Comparison of ENCODE assay signal across 8 cellular contexts in genomic region chr2:87456477-87457128, GRCh38.
DNase-seq lines count a peak whose midpoint lies in the region; ATAC-seq and TF ChIP-seq lines count a peak whose summit lies in the region.
"Not testable (repeated sequence)": the region's sequence is repeated elsewhere in the genome, so short reads cannot be mapped to it uniquely, and the experiment has no call there.

No MANE protein-coding gene starts in this region.

- ATAC-seq in GM21529 (IDR thresholded peaks at IDR 0.05; ENCODE audit: unreplicated experiment) (peak; percentile 68), HG03135 (IDR thresholded peaks at IDR 0.05; ENCODE audit: unreplicated experiment) (peak; percentile 78), esophagus mucosa (peak; percentile 14)

- H3K9ac ChIP-seq in subcutaneous abdominal adipose tissue (ENCODE audit: low read length in 5 of 5), result peak overlapping the region in 3 of 5 donors; percentile 58 to 68 (median 60)

- peak overlapping the region; percentile 95 for H3K4me2 ChIP-seq in PC-9

- not testable (repeated sequence) for H3K9me3 ChIP-seq in PC-9 (ENCODE audit: insufficient read depth, low read depth); mesodermal cell (ENCODE audit: control insufficient read depth, low read length); subcutaneous abdominal adipose tissue (ENCODE audit: control insufficient read depth in 5 of 5, low read length in 5 of 5)

- H3K9me2 ChIP-seq in PC-9 (ENCODE audit: insufficient read depth), result not testable (repeated sequence)

- peak overlapping the region; percentile 89 for H3K27ac Mint-ChIP-seq in activated T-helper 1 cell treated with anti-CD3 and anti-CD28 coated beads, Interleukin-12 subunit alpha, Interleukin-12 subunit beta, Interleukin-2, Interleukin-4 antibody, amounts not matched to agents 30 ng/mL and 10 ng/mL and 1 ng/mL, durations not matched to agents 14 hours and 24 hours and 36 hours

- peaks cover 40% of the 10 kb centered on the region for H3K79me2 ChIP-seq in PC-9 (ENCODE audit: low read depth)

- H3K36me3 Mint-ChIP-seq in activated T-helper 1 cell treated with anti-CD3 and anti-CD28 coated beads, Interleukin-12 subunit alpha, Interleukin-12 subunit beta, Interleukin-2, Interleukin-4 antibody, amounts not matched to agents 30 ng/mL and 10 ng/mL and 1 ng/mL, durations not matched to agents 14 hours and 24 hours and 36 hours (ENCODE audit: low read depth), result peaks cover 20% of the 10 kb centered on the region

- not testable (repeated sequence) for H3F3A ChIP-seq in PC-9 (ENCODE audit: insufficient read depth, low read depth)

- H3K27me3 ChIP-seq in PC-9 (ENCODE audit: insufficient read depth, low read depth); subcutaneous abdominal adipose tissue (ENCODE audit: control insufficient read depth in 5 of 5, insufficient read depth in 4 of 5, low read length in 5 of 5): not testable (repeated sequence)

- peak overlapping the region; percentile 89 for H3K4me3 Mint-ChIP-seq in activated T-helper 1 cell treated with anti-CD3 and anti-CD28 coated beads, Interleukin-12 subunit alpha, Interleukin-12 subunit beta, Interleukin-2, Interleukin-4 antibody, amounts not matched to agents 30 ng/mL and 10 ng/mL and 1 ng/mL, durations not matched to agents 14 hours and 24 hours and 36 hours

- intact Hi-C loops in PC-9 (cut with micrococcal nuclease; ENCODE audit: unreplicated experiment); activated T-helper 1 cell treated with anti-CD3 and anti-CD28 coated beads, Interleukin-12 subunit alpha, Interleukin-12 subunit beta, Interleukin-2, Interleukin-4 antibody, amounts not matched to agents 30 ng/mL and 10 ng/mL and 1 ng/mL, durations not matched to agents 14 hours and 24 hours and 36 hours (cut with micrococcal nuclease): not testable (repeated sequence)

- H3K4me3 ChIP-seq in GM12865 (ENCODE audit: low read depth, low read length), result peak overlapping the region; percentile 45
- peak overlapping the region; percentile 90 for H3K4me3 ChIP-seq in PC-9
- H3K4me3 ChIP-seq in mesodermal cell (ENCODE audit: extremely low read depth, insufficient read depth, low read length, poor library complexity, severe bottlenecking), result peak overlapping the region; percentile 35
- H3K4me3 ChIP-seq in subcutaneous abdominal adipose tissue (ENCODE audit: low read depth in 1 of 5, low read length in 5 of 5), result peak overlapping the region; percentile 42 to 83 (median 56)

- not testable (repeated sequence) for H3K9me3 Mint-ChIP-seq in activated T-helper 1 cell treated with anti-CD3 and anti-CD28 coated beads, Interleukin-12 subunit alpha, Interleukin-12 subunit beta, Interleukin-2, Interleukin-4 antibody, amounts not matched to agents 30 ng/mL and 10 ng/mL and 1 ng/mL, durations not matched to agents 14 hours and 24 hours and 36 hours

- peaks cover 26% of the 10 kb centered on the region for H3K4me1 ChIP-seq in PC-9 (replicated peaks; ENCODE audit: insufficient read depth)
- H3K4me1 ChIP-seq in mesodermal cell (ENCODE audit: control insufficient read depth, insufficient read depth, low read length, poor library complexity, severe bottlenecking), result peaks cover 21% of the 10 kb centered on the region
- H3K4me1 ChIP-seq in subcutaneous abdominal adipose tissue (ENCODE audit: control insufficient read depth in 5 of 5, insufficient read depth in 5 of 5, low read length in 5 of 5), result peaks cover 1 to 27% (median 3%) of the 10 kb centered on the region in 5 donors

- H3K4me1 Mint-ChIP-seq in activated T-helper 1 cell treated with anti-CD3 and anti-CD28 coated beads, Interleukin-12 subunit alpha, Interleukin-12 subunit beta, Interleukin-2, Interleukin-4 antibody, amounts not matched to agents 30 ng/mL and 10 ng/mL and 1 ng/mL, durations not matched to agents 14 hours and 24 hours and 36 hours (ENCODE audit: low read depth), result peaks cover 23% of the 10 kb centered on the region

- H4K20me1 ChIP-seq in PC-9 (ENCODE audit: insufficient read depth), result not testable (repeated sequence)

- not testable (repeated sequence) for TF ChIP-seq CTCF in GM12865 (IDR thresholded peaks at IDR 0.05; ENCODE audit: insufficient read depth, low read depth, low read length, missing control alignments); PC-9 (conservative IDR thresholded peaks at IDR 0.05)

- H3K27ac ChIP-seq in PC-9 (peak overlapping the region; percentile 87), mesodermal cell (ENCODE audit: low read depth, low read length, severe bottlenecking) (peak overlapping the region; percentile 76), subcutaneous abdominal adipose tissue (ENCODE audit: low read depth, low read length) (peak overlapping the region; percentile 30)

- TSS peak; percentile 62 for BruUV-seq in PC-9 (replicated peaks; lab: Mats Ljungman, UMichigan)

- H3K27me3 Mint-ChIP-seq in activated T-helper 1 cell treated with anti-CD3 and anti-CD28 coated beads, Interleukin-12 subunit alpha, Interleukin-12 subunit beta, Interleukin-2, Interleukin-4 antibody, amounts not matched to agents 30 ng/mL and 10 ng/mL and 1 ng/mL, durations not matched to agents 14 hours and 24 hours and 36 hours (ENCODE audit: insufficient read depth), result not testable (repeated sequence)

- WGBS in mesodermal cell (ENCODE audit: insufficient coverage in 2 of 2), 2 experiments, result 23% methylated on average over 4 of the region's 17 CpGs; no CpG with 5 or more reads in 1 of the 2 experiments

- not testable (repeated sequence) for H3K36me3 ChIP-seq in PC-9 (ENCODE audit: low read depth); mesodermal cell (ENCODE audit: control insufficient read depth, insufficient read depth, low read length); subcutaneous abdominal adipose tissue (ENCODE audit: control insufficient read depth in 5 of 5, insufficient read depth in 5 of 5, low read length in 5 of 5)

- POLR2A ChIA-PET in PC-9 (lab: Charles Lee; ENCODE audit: unreplicated experiment), result not testable (repeated sequence)

- DNase-seq in GM12865 (ENCODE audit: low read depth) (peak; percentile 25), PC-9 (peak in 1 of 2 experiments; percentile 14)
- DNase-seq in activated T-helper 1 cell treated with anti-CD3 and anti-CD28 coated beads, Interleukin-12 subunit alpha, Interleukin-12 subunit beta, Interleukin-2, Interleukin-4 antibody, amounts not matched to agents 30 ng/mL and 10 ng/mL and 1 ng/mL, durations not matched to agents 14 hours and 24 hours and 36 hours (ENCODE audit: low spot score), result not testable (repeated sequence)

- CTCF ChIA-PET in PC-9 (lab: Charles Lee), result not testable (repeated sequence)

- not testable (repeated sequence) for H2AFZ ChIP-seq in PC-9

Comparison
In these comparisons a context has a peak if more than half of its experiments do, and no peak if none do; other contexts are left out.
1. H3K4me3 ChIP-seq: peak in every context shown above with its lines; median percentile 90 in PC-9; 56 in subcutaneous abdominal adipose tissue; 45 in GM12865; 35 in mesodermal cell.
2. ATAC-seq: peak in every context shown above with its lines; median percentile 78 in HG03135; 68 in GM21529; 14 in esophagus mucosa.
3. H3K27ac ChIP-seq: peak in every context shown above with its lines; median percentile 87 in PC-9; 76 in mesodermal cell; 30 in subcutaneous abdominal adipose tissue.